8 cellular contexts compared by ENCODE assay signal in the genomic region with DNA sequence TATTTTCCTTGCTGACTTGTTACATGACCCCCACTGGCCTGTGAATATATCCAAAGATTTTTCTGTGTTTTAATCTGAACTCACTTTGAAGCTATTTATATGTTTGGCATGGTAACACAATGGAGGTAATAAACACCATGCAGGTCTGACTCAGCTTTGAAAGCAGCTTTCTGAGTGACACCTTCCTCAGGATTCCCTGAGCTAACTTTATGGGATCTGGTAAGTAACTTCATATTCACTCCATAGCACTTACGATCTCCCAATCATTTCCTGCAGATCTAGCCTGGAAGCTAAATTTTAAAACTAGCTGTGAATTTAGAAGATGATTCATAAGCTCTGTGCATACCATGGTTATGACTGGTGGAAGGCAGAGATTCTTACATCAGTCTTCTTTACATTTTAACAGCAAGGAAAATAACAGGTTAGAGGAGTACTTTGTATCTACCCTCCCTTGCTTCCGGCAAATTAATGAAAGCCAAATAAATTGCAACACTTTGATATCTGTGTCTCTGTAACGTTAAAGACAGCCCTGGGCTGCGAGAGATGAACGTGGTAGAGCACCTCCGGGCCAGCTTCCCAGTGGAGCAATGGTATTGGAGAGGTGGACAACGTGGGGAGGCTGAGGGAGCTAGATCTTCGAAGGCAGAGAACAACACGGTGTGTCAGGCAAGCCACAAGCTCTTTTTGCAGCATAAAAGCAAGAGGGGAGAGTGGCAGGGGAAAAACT.
DNase-seq lines count a peak whose midpoint lies in the region; ATAC-seq, FAIRE-seq and TF ChIP-seq lines count a peak whose summit lies in the region.

No MANE protein-coding gene starts in this region.

- peak overlapping the region; percentile 13 for H3K4me3 ChIP-seq in astrocyte of the cerebellum (ENCODE audit: low read depth, low read length)

- peaks cover 55% of the 10 kb centered on the region for H3K36me3 Mint-ChIP-seq in activated T-cell treated with anti-CD3 and anti-CD28 coated beads, Interleukin-2, amount 50 U/mL, for 4 hours (ENCODE audit: insufficient read depth)

- no peak for TF ChIP-seq CTCF in astrocyte of the cerebellum (IDR thresholded peaks at IDR 0.05; ENCODE audit: low read depth, low read length, missing control alignments)

- DNase-seq in activated T-cell treated with anti-CD3 and anti-CD28 coated beads, Interleukin-2, amount 50 U/mL, for 4 hours, result no peak
- no peak for DNase-seq in activated T-cell treated with anti-CD3 and anti-CD28 coated beads, Interleukin-2, amount 50 U/mL, for 1 hour
- DNase-seq in astrocyte of the cerebellum (ENCODE audit: low read depth) (no peak), kidney tubule cell (ENCODE audit: low spot score) (peak; percentile 99), urothelium cell line (ENCODE audit: low spot score) (peak; percentile 45), AML-193 (lab: John Stamatoyannopoulos, UW) (no peak), GM19239 (ENCODE audit: insufficient read length, low spot score) (no peak)

- no peaks in the 10 kb centered on the region for H3K27me3 Mint-ChIP-seq in activated T-cell treated with anti-CD3 and anti-CD28 coated beads, Interleukin-2, amount 50 U/mL, for 4 hours (ENCODE audit: low read depth)

- in situ Hi-C loops in astrocyte of the cerebellum (cut with HindIII; ENCODE audit: low sequenced_read_pairs), result no loop called here

- no peaks in the 10 kb centered on the region for H3K9me3 Mint-ChIP-seq in activated T-cell treated with anti-CD3 and anti-CD28 coated beads, Interleukin-2, amount 50 U/mL, for 4 hours

- H3K4me3 Mint-ChIP-seq in activated T-cell treated with anti-CD3 and anti-CD28 coated beads, Interleukin-2, amount 50 U/mL, for 4 hours, result peak overlapping the region; percentile 66

- FAIRE-seq in urothelium cell line (lab: Jason Lieb, UNC) (no peak), GM19239 (lab: Jason Lieb, UNC) (no peak)

- H3K4me1 Mint-ChIP-seq in activated T-cell treated with anti-CD3 and anti-CD28 coated beads, Interleukin-2, amount 50 U/mL, for 4 hours (ENCODE audit: low read depth), result peaks cover 89% of the 10 kb centered on the region

- peak; percentile 18 to 36 for ATAC-seq in activated T-cell treated with anti-CD3 and anti-CD28 coated beads, Interleukin-2, amount 50 U/mL, for 4 hours
- ATAC-seq in HG03469 (IDR thresholded peaks at IDR 0.05; ENCODE audit: unreplicated experiment), result no peak

Comparison
In these comparisons a context has a peak if more than half of its experiments do, and no peak if none do; other contexts are left out.
1. DNase-seq: peak in kidney tubule cell (single experiment) and urothelium cell line (single experiment); none in activated T-cell treated with anti-CD3 and anti-CD28 coated beads, Interleukin-2, amount 50 U/mL, for 4 hours (single experiment), activated T-cell treated with anti-CD3 and anti-CD28 coated beads, Interleukin-2, amount 50 U/mL, for 1 hour (single experiment), astrocyte of the cerebellum (single experiment), AML-193 (0 of 2) and GM19239 (single experiment).